In the genomic region with DNA sequence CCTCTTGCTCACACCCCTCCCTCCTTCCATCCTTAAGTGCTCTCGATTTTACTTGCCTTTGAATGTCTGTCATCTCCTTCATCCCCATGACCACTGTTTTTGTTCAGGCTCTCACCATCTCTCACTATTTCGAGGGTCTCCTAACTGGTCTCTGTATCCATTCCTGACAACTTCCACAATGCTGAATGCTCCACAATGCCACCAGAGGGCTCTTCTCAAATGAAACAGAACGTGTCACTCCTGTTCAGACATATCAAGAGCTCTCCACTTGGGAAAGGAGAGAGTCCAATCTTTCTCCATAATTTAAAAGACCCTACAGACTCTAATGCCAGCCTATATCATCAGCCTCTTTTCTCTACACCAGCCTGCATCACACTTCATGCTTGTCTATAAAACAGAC, we compare ENCODE assay signal across 11 cellular contexts. TPM values are rescaled to one million over a fixed set of nuclear protein-coding genes. Genes with fewer than 3 reads are reported as not detected.
DNase-seq lines count a peak whose midpoint lies in the region; ATAC-seq, FAIRE-seq and TF ChIP-seq lines count a peak whose summit lies in the region.
"Had no signal": no experiment of that assay in that cellular context is flagged by ENCODE, and none has a peak within 500 bp of the region (broad histone marks: within the 10 kb centered on the region; RNA-seq: fewer than 3 reads in every experiment).

No MANE protein-coding gene starts in this region.

- H3K79me2 ChIP-seq in mesendoderm (ENCODE audit: control insufficient read depth, insufficient read depth, low read length), result no peaks in the 10 kb centered on the region

- ATAC-seq in HG02870 (IDR thresholded peaks at IDR 0.05; ENCODE audit: unreplicated experiment), result peak; percentile 43
- no peak for ATAC-seq in activated naive CD8-positive, alpha-beta T cell treated with anti-CD3 and anti-CD28 coated beads, Interleukin-2, amount 50 U/mL, for 24 hours

- H3K4me2 ChIP-seq in mesendoderm (ENCODE audit: low read length), result no peak overlapping the region

- no peaks in the 10 kb centered on the region for H3K36me3 Mint-ChIP-seq in activated naive CD8-positive, alpha-beta T cell treated with anti-CD3 and anti-CD28 coated beads, Interleukin-2, amount 50 U/mL, for 24 hours (ENCODE audit: low read depth)

- no peak overlapping the region for H2BK5ac ChIP-seq in mesendoderm (ENCODE audit: low read length)

- DNase-seq in DMS53 treated with DMSO at 0.1 percent for 48 hours (lab: John Stamatoyannopoulos, UW; ENCODE audit: unreplicated experiment) (peak; percentile 27), adrenal gland (peak in 6 of 7 donors; percentile 20 to 58 (median 30)), mesendoderm (peak; percentile 53), HTR-8/SVneo (ENCODE audit: insufficient read length, low spot score) (no peak), HCEC 1CT (no peak)
- no peak for DNase-seq in stimulated activated CD4-positive, alpha-beta T cell treated with anti-CD3 and anti-CD28 coated beads, Interleukin-1b, Interleukin-23, amount 100 ng/mL, for 48 hours
- no peak for DNase-seq in activated naive CD8-positive, alpha-beta T cell treated with anti-CD3 and anti-CD28 coated beads, Interleukin-2, amount 50 U/mL, for 24 hours
- DNase-seq: amniotic stem cell, NCI-H226 had no signal

- TF ChIP-seq CTCF in adrenal gland (IDR thresholded peaks at IDR 0.05), result peak; percentile 23 to 72 (median 51)

- no peak overlapping the region for H3K56ac ChIP-seq in mesendoderm (ENCODE audit: low read length)

- H2BK15ac ChIP-seq in mesendoderm (replicated peaks; ENCODE audit: low read depth), result no peak overlapping the region

- no peaks in the 10 kb centered on the region for H3K79me1 ChIP-seq in mesendoderm (ENCODE audit: low read length)

- H2AK5ac ChIP-seq in mesendoderm (ENCODE audit: low read length), result no peak overlapping the region

- TF ChIP-seq POLR2A in adrenal gland (IDR thresholded peaks at IDR 0.05), result no peak

- no peak overlapping the region for H4K8ac ChIP-seq in mesendoderm (ENCODE audit: low read depth, low read length)

- no peaks in the 10 kb centered on the region for H3K4me1 Mint-ChIP-seq in activated naive CD8-positive, alpha-beta T cell treated with anti-CD3 and anti-CD28 coated beads, Interleukin-2, amount 50 U/mL, for 24 hours

- H2BK120ac ChIP-seq in mesendoderm (ENCODE audit: low read depth, low read length), result no peak overlapping the region

- no peak for FAIRE-seq in HTR-8/SVneo (lab: Jason Lieb, UNC)
- FAIRE-seq: G401.6 had no signal

- H3K36me3 ChIP-seq in adrenal gland (replicated peaks in 1 of 2) (no peaks in the 10 kb centered on the region), mesendoderm (ENCODE audit: control insufficient read depth, insufficient read depth, low read length) (no peaks in the 10 kb centered on the region)

- H3K4ac ChIP-seq in mesendoderm (ENCODE audit: low read depth, low read length), result no peak overlapping the region

- H3K27me3 ChIP-seq in adrenal gland (no peaks in the 10 kb centered on the region), mesendoderm (ENCODE audit: insufficient read depth, low read length, poor library complexity) (no peaks in the 10 kb centered on the region)

- no peak overlapping the region for H3K9ac ChIP-seq in mesendoderm (ENCODE audit: low read length)

- H3K9me3 Mint-ChIP-seq in activated naive CD8-positive, alpha-beta T cell treated with anti-CD3 and anti-CD28 coated beads, Interleukin-2, amount 50 U/mL, for 24 hours, result no peaks in the 10 kb centered on the region

- no peak overlapping the region for H3K27ac Mint-ChIP-seq in activated naive CD8-positive, alpha-beta T cell treated with anti-CD3 and anti-CD28 coated beads, Interleukin-2, amount 50 U/mL, for 24 hours

- no peaks in the 10 kb centered on the region for H3K9me3 ChIP-seq in adrenal gland (replicated peaks in 1 of 3)

- H3K27me3 Mint-ChIP-seq in activated naive CD8-positive, alpha-beta T cell treated with anti-CD3 and anti-CD28 coated beads, Interleukin-2, amount 50 U/mL, for 24 hours, result no peaks in the 10 kb centered on the region

- H3K23ac ChIP-seq in mesendoderm (ENCODE audit: low read length), result no peak overlapping the region

- H3K4me3 Mint-ChIP-seq in activated naive CD8-positive, alpha-beta T cell treated with anti-CD3 and anti-CD28 coated beads, Interleukin-2, amount 50 U/mL, for 24 hours, result no peak overlapping the region

- H3K4me3 ChIP-seq in adrenal gland (no peak overlapping the region), mesendoderm (ENCODE audit: low read length) (no peak overlapping the region)

- no peak overlapping the region for H3K18ac ChIP-seq in mesendoderm (ENCODE audit: low read length)

- 40 to 48% (median 43%) methylated on average over 3 of the region's 3 CpGs for WGBS in adrenal gland, 4 donors
- no CpG with 5 or more reads among the region's 3 CpGs for WGBS in mesendoderm (ENCODE audit: extremely low coverage, insufficient coverage, low lambda C conversion rate)

- H3K27ac ChIP-seq in adrenal gland (no peak overlapping the region), mesendoderm (ENCODE audit: low read depth, low read length) (no peak overlapping the region)

- H3K4me1 ChIP-seq in adrenal gland (replicated peaks in 1 of 2) (peaks cover 12% of the 10 kb centered on the region in 2 donors), mesendoderm (ENCODE audit: control insufficient read depth, low read depth, low read length) (no peaks in the 10 kb centered on the region)

- intact Hi-C loops in adrenal gland (cut with DNase I), result loop anchor here in 1 of 2 donors (5.0 kb wide), 1 partner anchor 154 kb away; no protein-coding TSS in a partner anchor

- H4K5ac ChIP-seq in mesendoderm (ENCODE audit: low read length), result no peak overlapping the region

RNA-seq across cellular contexts. Expression of a gene that starts 9.0 kb away (rescaled TPM):
- total RNA-seq in adrenal gland, result not detected
- polyA plus RNA-seq in adrenal gland, result not detected
- polyA plus RNA-seq in mesendoderm (2013, experiment 1 of 2), result not detected
- not detected for polyA plus RNA-seq in mesendoderm (2013, experiment 2 of 2)

Comparison
In these comparisons a context has a peak if more than half of its experiments do, and no peak if none do; other contexts are left out.
1. DNase-seq: peak in DMS53 treated with DMSO at 0.1 percent for 48 hours (single experiment), adrenal gland (6 of 7) and mesendoderm (single experiment); none in stimulated activated CD4-positive, alpha-beta T cell treated with anti-CD3 and anti-CD28 coated beads, Interleukin-1b, Interleukin-23, amount 100 ng/mL, for 48 hours (single experiment), HTR-8/SVneo (single experiment), HCEC 1CT (single experiment) and activated naive CD8-positive, alpha-beta T cell treated with anti-CD3 and anti-CD28 coated beads, Interleukin-2, amount 50 U/mL, for 24 hours (single experiment).